ENCODE assay signal across 21 cellular contexts in the genomic region with DNA sequence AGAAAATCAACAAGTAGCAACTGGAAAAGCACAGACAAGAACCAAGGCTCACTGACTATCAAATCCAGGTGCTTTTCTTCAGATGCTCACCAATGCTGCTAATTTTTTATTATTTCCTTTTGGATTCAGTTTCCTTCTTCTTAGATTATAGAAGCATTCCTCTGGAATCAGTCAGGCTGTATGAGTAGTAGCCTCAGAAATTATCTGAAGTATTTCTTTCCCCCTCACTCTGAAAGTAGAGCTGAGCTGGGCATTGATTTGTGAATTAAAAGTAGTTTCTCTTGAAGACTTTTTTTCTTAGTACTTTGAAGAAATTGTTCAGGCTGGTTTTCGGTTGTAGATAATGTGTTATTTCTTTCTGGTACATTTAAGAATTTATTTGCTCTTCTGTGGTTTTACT.
DNase-seq lines count a peak whose midpoint lies in the region; ATAC-seq, FAIRE-seq and TF ChIP-seq lines count a peak whose summit lies in the region.
"Had no signal": no experiment of that assay in that cellular context is flagged by ENCODE, and none has a peak within 500 bp of the region (broad histone marks: within the 10 kb centered on the region; RNA-seq: fewer than 3 reads in every experiment).

No MANE protein-coding gene starts in this region.

- no peak for DNase-seq in RWPE2 (ENCODE audit: low spot score)
- DNase-seq in bronchial epithelial cell (ENCODE audit: low read depth): peak; percentile 16
- peak; percentile 30 for DNase-seq in iris pigment epithelial cell (ENCODE audit: low read depth)
- no peak for DNase-seq in pons (ENCODE audit: low spot score)
- no peak for DNase-seq in stimulated activated naive B cell treated with anti-CD40 and anti-IgM and Interleukin-4, amounts not matched to agents 10 μg/mL and 1 μg/mL and 100 μg/mL, for 72 hours
- no peak for DNase-seq in effector memory CD4-positive, alpha-beta T cell
- DNase-seq: CD8-positive, alpha-beta T cell; DMS79 treated with DMSO at 0.1 percent for 48 hours; GM23248; HCEC 1CT; NCI-H1105 treated with DMSO at 0.1 percent for 48 hours; NCI-H1694; NCI-H2081 treated with DMSO at 0.1 percent for 48 hours; NCI-H510A; NCI-H748 treated with DMSO at 0.1 percent for 48 hours; NK-92 treated with Interleukin-12 subunit alpha and Interleukin-12 subunit beta, amount 100 ng/mL, for 24 hours; Right ventricle myocardium superior had no signal

- no peak for FAIRE-seq in bronchial epithelial cell (lab: Jason Lieb, UNC)
- FAIRE-seq: RCC 7860 had no signal

- peaks cover 1 to 9% of the 10 kb centered on the region in 2 donors for H3K9me3 Mint-ChIP-seq in stimulated activated naive B cell treated with anti-CD40 and anti-IgM and Interleukin-4, amounts not matched to agents 10 μg/mL and 1 μg/mL and 100 μg/mL, for 72 hours

- no peaks in the 10 kb centered on the region for H3K36me3 Mint-ChIP-seq in stimulated activated naive B cell treated with anti-CD40 and anti-IgM and Interleukin-4, amounts not matched to agents 10 μg/mL and 1 μg/mL and 100 μg/mL, for 72 hours
- H3K36me3 Mint-ChIP-seq: CD8-positive, alpha-beta T cell had no signal

- H3K27me3 Mint-ChIP-seq in stimulated activated naive B cell treated with anti-CD40 and anti-IgM and Interleukin-4, amounts not matched to agents 10 μg/mL and 1 μg/mL and 100 μg/mL, for 72 hours: no peaks in the 10 kb centered on the region

- H3K4me1 ChIP-seq in RWPE2 (ENCODE audit: insufficient read depth, poor library complexity, severe bottlenecking): no peaks in the 10 kb centered on the region
- H3K4me1 ChIP-seq in effector memory CD4-positive, alpha-beta T cell (ENCODE audit: control insufficient read depth, insufficient read depth, low read length, poor library complexity, severe bottlenecking): no peaks in the 10 kb centered on the region
- H3K4me1 ChIP-seq: BLaER1 treated with 17β-estradiol and CSF1 and Interleukin-3, amounts not matched to agents 10 nM and 100 nM had no signal

- ATAC-seq in RWPE2 (ENCODE audit: low read depth) (peak; percentile 46; the same call in 1 of the 3 replicates), GM21515 (IDR thresholded peaks at IDR 0.05; ENCODE audit: unreplicated experiment) (no peak)
- no peak for ATAC-seq in stimulated activated naive B cell treated with anti-CD40 and anti-IgM and Interleukin-4, amounts not matched to agents 10 μg/mL and 1 μg/mL and 100 μg/mL, for 72 hours (replicated peaks)
- ATAC-seq: CD8-positive, alpha-beta T cell had no signal

- no peak overlapping the region for H3K27ac Mint-ChIP-seq in stimulated activated naive B cell treated with anti-CD40 and anti-IgM and Interleukin-4, amounts not matched to agents 10 μg/mL and 1 μg/mL and 100 μg/mL, for 72 hours
- H3K27ac Mint-ChIP-seq: CD8-positive, alpha-beta T cell had no signal

- no peak overlapping the region for H3K4me3 ChIP-seq in RWPE2 (ENCODE audit: severe bottlenecking)
- H3K4me3 ChIP-seq in bronchial epithelial cell (ENCODE audit: low read depth, low read length): no peak overlapping the region
- H3K4me3 ChIP-seq in effector memory CD4-positive, alpha-beta T cell (ENCODE audit: insufficient read depth, low read depth, low read length, poor library complexity, severe bottlenecking): no peak overlapping the region
- H3K4me3 ChIP-seq: BLaER1 treated with 17β-estradiol and CSF1 and Interleukin-3, amounts not matched to agents 10 nM and 100 nM; GM23248 had no signal

- H3K27me3 ChIP-seq in RWPE2 (ENCODE audit: insufficient read depth, poor library complexity, severe bottlenecking) (no peaks in the 10 kb centered on the region), bronchial epithelial cell (ENCODE audit: control insufficient read depth, insufficient read depth, low read length) (no peaks in the 10 kb centered on the region)
- H3K27me3 ChIP-seq in effector memory CD4-positive, alpha-beta T cell (replicated peaks; ENCODE audit: control insufficient read depth, insufficient read depth, low read length, poor library complexity, severe bottlenecking): no peaks in the 10 kb centered on the region
- H3K27me3 ChIP-seq: BLaER1 treated with 17β-estradiol and CSF1 and Interleukin-3, amounts not matched to agents 10 nM and 100 nM had no signal

- TF ChIP-seq CTCF in RWPE2 (IDR thresholded peaks at IDR 0.05; ENCODE audit: poor library complexity, severe bottlenecking) (no peak), bronchial epithelial cell (IDR thresholded peaks at IDR 0.05; ENCODE audit: insufficient read depth, low read length, severe bottlenecking) (no peak)

- no peaks in the 10 kb centered on the region for H3K4me1 Mint-ChIP-seq in stimulated activated naive B cell treated with anti-CD40 and anti-IgM and Interleukin-4, amounts not matched to agents 10 μg/mL and 1 μg/mL and 100 μg/mL, for 72 hours

- no peak overlapping the region for H3K27ac ChIP-seq in RWPE2 (ENCODE audit: poor library complexity, severe bottlenecking)
- H3K27ac ChIP-seq in effector memory CD4-positive, alpha-beta T cell (ENCODE audit: insufficient read depth, low read length, poor library complexity, severe bottlenecking): no peak overlapping the region
- H3K27ac ChIP-seq: BLaER1 treated with 17β-estradiol and CSF1 and Interleukin-3, amounts not matched to agents 10 nM and 100 nM; GM23248; HL-60 had no signal

- H3K36me3 ChIP-seq in RWPE2 (ENCODE audit: low read depth) (no peaks in the 10 kb centered on the region), bronchial epithelial cell (ENCODE audit: control insufficient read depth, insufficient read depth, low read length) (no peaks in the 10 kb centered on the region)
- no peaks in the 10 kb centered on the region for H3K36me3 ChIP-seq in effector memory CD4-positive, alpha-beta T cell (ENCODE audit: control insufficient read depth, insufficient read depth, low read length)
- H3K36me3 ChIP-seq: BLaER1 treated with 17β-estradiol and CSF1 and Interleukin-3, amounts not matched to agents 10 nM and 100 nM had no signal

- H3K4me3 Mint-ChIP-seq in stimulated activated naive B cell treated with anti-CD40 and anti-IgM and Interleukin-4, amounts not matched to agents 10 μg/mL and 1 μg/mL and 100 μg/mL, for 72 hours: no peak overlapping the region
- H3K4me3 Mint-ChIP-seq: CD8-positive, alpha-beta T cell had no signal

- H3K9me3 ChIP-seq in RWPE2 (ENCODE audit: severe bottlenecking): no peaks in the 10 kb centered on the region
- H3K9me3 ChIP-seq in effector memory CD4-positive, alpha-beta T cell (ENCODE audit: control insufficient read depth, low read length): no peaks in the 10 kb centered on the region
- H3K9me3 ChIP-seq: BLaER1 treated with 17β-estradiol and CSF1 and Interleukin-3, amounts not matched to agents 10 nM and 100 nM had no signal

Comparison
In these comparisons a context has a peak if more than half of its experiments do, and no peak if none do; other contexts are left out.
1. DNase-seq: peak in bronchial epithelial cell (single experiment) and iris pigment epithelial cell (single experiment); none in RWPE2 (single experiment), pons (single experiment), stimulated activated naive B cell treated with anti-CD40 and anti-IgM and Interleukin-4, amounts not matched to agents 10 μg/mL and 1 μg/mL and 100 μg/mL, for 72 hours (single experiment) and effector memory CD4-positive, alpha-beta T cell (0 of 3).